In the genomic region with DNA sequence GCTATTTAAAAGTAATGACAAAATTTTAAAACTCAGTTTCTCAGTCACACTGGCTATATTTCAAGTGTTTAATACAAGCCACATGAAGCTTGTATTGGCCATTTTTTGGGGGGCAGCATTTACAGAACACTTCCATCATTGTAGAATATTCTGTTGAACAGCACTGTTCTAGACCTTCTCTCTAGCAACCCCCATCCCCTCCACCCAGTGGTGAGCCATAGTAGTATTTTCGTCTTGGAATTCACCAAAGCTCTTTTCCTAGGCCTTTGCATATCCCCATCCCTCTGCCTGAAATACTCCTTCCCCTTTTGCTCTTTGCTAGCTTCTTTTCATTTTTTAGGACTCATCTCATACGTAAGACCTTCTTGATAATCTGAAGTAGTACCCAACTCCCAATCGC, we compare ENCODE assay signal across 1 cellular context.
TF ChIP-seq lines count a peak whose summit lies in the region.

No MANE protein-coding gene starts in this region.

TF ChIP-seq in GM23338, 12 proteins besides CTCF, POLR2A, EP300 and RAD21 (continued from another document):
- TF ChIP-seq, protein P1, sequence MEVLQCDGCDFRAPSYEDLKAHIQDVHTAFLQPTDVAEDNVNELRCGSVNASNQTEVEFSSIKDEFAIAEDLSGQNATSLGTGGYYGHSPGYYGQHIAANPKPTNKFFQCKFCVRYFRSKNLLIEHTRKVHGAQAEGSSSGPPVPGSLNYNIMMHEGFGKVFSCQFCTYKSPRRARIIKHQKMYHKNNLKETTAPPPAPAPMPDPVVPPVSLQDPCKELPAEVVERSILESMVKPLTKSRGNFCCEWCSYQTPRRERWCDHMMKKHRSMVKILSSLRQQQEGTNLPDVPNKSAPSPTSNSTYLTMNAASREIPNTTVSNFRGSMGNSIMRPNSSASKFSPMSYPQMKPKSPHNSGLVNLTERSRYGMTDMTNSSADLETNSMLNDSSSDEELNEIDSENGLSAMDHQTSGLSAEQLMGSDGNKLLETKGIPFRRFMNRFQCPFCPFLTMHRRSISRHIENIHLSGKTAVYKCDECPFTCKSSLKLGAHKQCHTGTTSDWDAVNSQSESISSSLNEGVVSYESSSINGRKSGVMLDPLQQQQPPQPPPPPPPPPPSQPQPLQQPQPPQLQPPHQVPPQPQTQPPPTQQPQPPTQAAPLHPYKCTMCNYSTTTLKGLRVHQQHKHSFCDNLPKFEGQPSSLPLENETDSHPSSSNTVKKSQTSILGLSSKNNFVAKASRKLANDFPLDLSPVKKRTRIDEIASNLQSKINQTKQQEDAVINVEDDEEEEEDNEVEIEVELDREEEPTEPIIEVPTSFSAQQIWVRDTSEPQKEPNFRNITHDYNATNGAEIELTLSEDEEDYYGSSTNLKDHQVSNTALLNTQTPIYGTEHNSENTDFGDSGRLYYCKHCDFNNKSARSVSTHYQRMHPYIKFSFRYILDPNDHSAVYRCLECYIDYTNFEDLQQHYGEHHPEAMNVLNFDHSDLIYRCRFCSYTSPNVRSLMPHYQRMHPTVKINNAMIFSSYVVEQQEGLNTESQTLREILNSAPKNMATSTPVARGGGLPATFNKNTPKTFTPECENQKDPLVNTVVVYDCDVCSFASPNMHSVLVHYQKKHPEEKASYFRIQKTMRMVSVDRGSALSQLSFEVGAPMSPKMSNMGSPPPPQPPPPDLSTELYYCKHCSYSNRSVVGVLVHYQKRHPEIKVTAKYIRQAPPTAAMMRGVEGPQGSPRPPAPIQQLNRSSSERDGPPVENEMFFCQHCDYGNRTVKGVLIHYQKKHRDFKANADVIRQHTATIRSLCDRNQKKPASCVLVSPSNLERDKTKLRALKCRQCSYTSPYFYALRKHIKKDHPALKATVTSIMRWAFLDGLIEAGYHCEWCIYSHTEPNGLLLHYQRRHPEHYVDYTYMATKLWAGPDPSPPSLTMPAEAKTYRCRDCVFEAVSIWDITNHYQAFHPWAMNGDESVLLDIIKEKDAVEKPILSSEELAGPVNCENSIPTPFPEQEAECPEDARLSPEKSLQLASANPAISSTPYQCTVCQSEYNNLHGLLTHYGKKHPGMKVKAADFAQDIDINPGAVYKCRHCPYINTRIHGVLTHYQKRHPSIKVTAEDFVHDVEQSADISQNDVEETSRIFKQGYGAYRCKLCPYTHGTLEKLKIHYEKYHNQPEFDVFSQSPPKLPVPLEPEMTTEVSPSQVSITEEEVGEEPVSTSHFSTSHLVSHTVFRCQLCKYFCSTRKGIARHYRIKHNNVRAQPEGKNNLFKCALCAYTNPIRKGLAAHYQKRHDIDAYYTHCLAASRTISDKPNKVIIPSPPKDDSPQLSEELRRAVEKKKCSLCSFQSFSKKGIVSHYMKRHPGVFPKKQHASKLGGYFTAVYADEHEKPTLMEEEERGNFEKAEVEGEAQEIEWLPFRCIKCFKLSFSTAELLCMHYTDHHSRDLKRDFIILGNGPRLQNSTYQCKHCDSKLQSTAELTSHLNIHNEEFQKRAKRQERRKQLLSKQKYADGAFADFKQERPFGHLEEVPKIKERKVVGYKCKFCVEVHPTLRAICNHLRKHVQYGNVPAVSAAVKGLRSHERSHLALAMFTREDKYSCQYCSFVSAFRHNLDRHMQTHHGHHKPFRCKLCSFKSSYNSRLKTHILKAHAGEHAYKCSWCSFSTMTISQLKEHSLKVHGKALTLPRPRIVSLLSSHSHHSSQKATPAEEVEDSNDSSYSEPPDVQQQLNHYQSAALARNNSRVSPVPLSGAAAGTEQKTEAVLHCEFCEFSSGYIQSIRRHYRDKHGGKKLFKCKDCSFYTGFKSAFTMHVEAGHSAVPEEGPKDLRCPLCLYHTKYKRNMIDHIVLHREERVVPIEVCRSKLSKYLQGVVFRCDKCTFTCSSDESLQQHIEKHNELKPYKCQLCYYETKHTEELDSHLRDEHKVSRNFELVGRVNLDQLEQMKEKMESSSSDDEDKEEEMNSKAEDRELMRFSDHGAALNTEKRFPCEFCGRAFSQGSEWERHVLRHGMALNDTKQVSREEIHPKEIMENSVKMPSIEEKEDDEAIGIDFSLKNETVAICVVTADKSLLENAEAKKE (CRISPR knock-in tag; IDR thresholded peaks at IDR 0.05): no peak
